Comparison of ENCODE assay signal across 24 cellular contexts in the genomic region with DNA sequence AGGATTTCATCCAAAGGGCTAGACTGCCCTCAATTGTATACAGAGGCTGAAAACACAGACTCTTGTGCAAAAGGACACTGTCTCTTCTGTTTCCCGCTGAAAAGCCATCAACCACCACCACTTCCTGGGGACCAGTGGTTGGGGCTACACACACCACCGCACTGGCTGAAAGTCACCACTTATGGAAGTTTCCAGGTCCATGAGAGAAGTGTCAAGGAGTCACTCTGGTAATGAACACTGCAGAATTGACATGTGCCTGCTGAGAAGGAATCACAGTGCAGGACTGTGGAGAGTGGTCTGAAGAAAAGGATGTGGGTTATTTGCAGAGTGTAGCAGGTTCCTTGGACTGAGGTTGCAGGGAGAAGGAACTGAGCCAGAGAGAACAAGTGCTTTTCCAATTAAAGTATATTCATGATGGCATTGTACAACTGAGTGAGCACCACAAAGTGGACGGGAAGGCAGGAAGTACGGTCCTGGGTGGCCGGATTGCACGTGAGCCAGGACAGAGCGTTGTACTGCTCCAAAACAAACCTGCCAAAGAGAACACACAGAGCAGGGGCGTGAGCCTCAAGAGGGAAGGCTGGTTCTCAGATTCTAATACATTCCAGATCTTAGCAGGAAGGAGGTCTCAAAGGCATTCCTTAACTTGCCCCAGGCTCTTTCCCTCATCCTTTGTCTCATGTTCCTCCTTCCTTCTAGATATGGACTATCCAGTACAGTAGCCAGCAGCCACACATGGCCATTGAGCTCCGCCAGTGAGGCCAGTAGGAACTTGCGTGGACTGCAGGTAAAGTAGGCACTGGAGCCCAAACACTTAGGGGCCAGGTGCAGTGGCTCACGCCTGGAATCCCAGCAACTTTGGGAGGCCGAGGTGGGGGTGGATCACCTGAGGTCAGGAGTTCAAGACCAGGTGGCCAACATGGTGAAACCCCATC.
DNase-seq lines count a peak whose midpoint lies in the region; ATAC-seq, FAIRE-seq and TF ChIP-seq lines count a peak whose summit lies in the region.
"Had no signal": no experiment of that assay in that cellular context is flagged by ENCODE, and none has a peak within 500 bp of the region (broad histone marks: within the 10 kb centered on the region; RNA-seq: fewer than 3 reads in every experiment).

No MANE protein-coding gene starts in this region.

- H3K27me3 Mint-ChIP-seq in activated naive CD4-positive, alpha-beta T cell treated with anti-CD3 and anti-CD28 coated beads, Interleukin-2, amount 10 ng/mL, durations not matched to agents 7 days and 5 days: no peaks in the 10 kb centered on the region
- no peaks in the 10 kb centered on the region for H3K27me3 Mint-ChIP-seq in activated naive CD4-positive, alpha-beta T cell treated with anti-CD3 and anti-CD28 coated beads for 36 hours (ENCODE audit: low read depth)
- H3K27me3 Mint-ChIP-seq in activated T-helper 1 cell treated with anti-CD3 and anti-CD28 coated beads, Interleukin-12 subunit alpha, Interleukin-12 subunit beta, Interleukin-2, Interleukin-4 antibody, amounts not matched to agents 30 ng/mL and 10 ng/mL and 1 ng/mL, durations not matched to agents 14 hours and 24 hours and 36 hours (ENCODE audit: insufficient read depth): no peaks in the 10 kb centered on the region
- no peaks in the 10 kb centered on the region for H3K27me3 Mint-ChIP-seq in natural killer cell (ENCODE audit: low read depth in 2 of 2)
- no peaks in the 10 kb centered on the region for H3K27me3 Mint-ChIP-seq in WTC11 (ENCODE audit: low read depth)
- H3K27me3 Mint-ChIP-seq: T-cell had no signal

- intact Hi-C loops in activated naive CD4-positive, alpha-beta T cell treated with anti-CD3 and anti-CD28 coated beads for 36 hours (cut with micrococcal nuclease): no loop called here
- intact Hi-C loops in activated T-helper 1 cell treated with anti-CD3 and anti-CD28 coated beads, Interleukin-12 subunit alpha, Interleukin-12 subunit beta, Interleukin-2, Interleukin-4 antibody, amounts not matched to agents 30 ng/mL and 10 ng/mL and 1 ng/mL, durations not matched to agents 14 hours and 24 hours and 36 hours (cut with micrococcal nuclease): no loop called here
- intact Hi-C loops in natural killer cell (cut with micrococcal nuclease) (no loop called here), pancreas (cut with DNase I) (no loop called here)

- no peaks in the 10 kb centered on the region for H3K9me3 ChIP-seq in pancreas
- H3K9me3 ChIP-seq: BLaER1 treated with 17β-estradiol and CSF1 and Interleukin-3, amounts not matched to agents 10 nM and 100 nM; left ventricle myocardium inferior; mucosa of descending colon; neutrophil had no signal

- H3K36me3 ChIP-seq in pancreas: peaks cover 2 to 62% (median 27%) of the 10 kb centered on the region in 3 donors

- POLR2A ChIA-PET in WTC11 (lab: Charles Lee): no interaction called here

- no peaks in the 10 kb centered on the region for H3K27me3 ChIP-seq in pancreas
- H3K27me3 ChIP-seq: BLaER1 treated with 17β-estradiol and CSF1 and Interleukin-3, amounts not matched to agents 10 nM and 100 nM; neutrophil had no signal

- H3K4me1 ChIP-seq in pancreas: no peaks in the 10 kb centered on the region
- H3K4me1 ChIP-seq: left ventricle myocardium inferior had no signal

- no peak for DNase-seq in activated naive CD4-positive, alpha-beta T cell treated with anti-CD3 and anti-CD28 coated beads, Interleukin-2, amount 10 ng/mL, durations not matched to agents 7 days and 5 days
- DNase-seq in activated naive CD4-positive, alpha-beta T cell treated with anti-CD3 and anti-CD28 coated beads for 36 hours: no peak
- peak; percentile 17 for DNase-seq in activated T-helper 1 cell treated with anti-CD3 and anti-CD28 coated beads, Interleukin-12 subunit alpha, Interleukin-12 subunit beta, Interleukin-2, Interleukin-4 antibody, amounts not matched to agents 30 ng/mL and 10 ng/mL and 1 ng/mL, durations not matched to agents 14 hours and 24 hours and 36 hours (ENCODE audit: low spot score)
- DNase-seq in natural killer cell: no peak
- DNase-seq in pancreas: no peak
- no peak for DNase-seq in WTC11 (ENCODE audit: low spot score)
- DNase-seq: dermis blood vessel endothelial cell; head of caudate nucleus; left ventricle myocardium inferior; mucosa of descending colon; NCI-H187 treated with DMSO at 0.1 percent for 48 hours; NCI-H2227 treated with DMSO at 0.1 percent for 48 hours; NCI-H82; OCI-M1; stimulated activated CD4-positive, alpha-beta T cell treated with anti-CD3 and anti-CD28 coated beads, Interleukin-4, amount 100 ng/mL, for 4 hours; T-cell had no signal

- H3K9me3 Mint-ChIP-seq in activated naive CD4-positive, alpha-beta T cell treated with anti-CD3 and anti-CD28 coated beads, Interleukin-2, amount 10 ng/mL, durations not matched to agents 7 days and 5 days: no peaks in the 10 kb centered on the region
- no peaks in the 10 kb centered on the region for H3K9me3 Mint-ChIP-seq in activated naive CD4-positive, alpha-beta T cell treated with anti-CD3 and anti-CD28 coated beads for 36 hours
- H3K9me3 Mint-ChIP-seq in activated T-helper 1 cell treated with anti-CD3 and anti-CD28 coated beads, Interleukin-12 subunit alpha, Interleukin-12 subunit beta, Interleukin-2, Interleukin-4 antibody, amounts not matched to agents 30 ng/mL and 10 ng/mL and 1 ng/mL, durations not matched to agents 14 hours and 24 hours and 36 hours: no peaks in the 10 kb centered on the region
- H3K9me3 Mint-ChIP-seq in natural killer cell (no peaks in the 10 kb centered on the region), WTC11 (no peaks in the 10 kb centered on the region)
- H3K9me3 Mint-ChIP-seq: T-cell had no signal

- FAIRE-seq in pancreas (lab: Jason Lieb, UNC): no peak
- FAIRE-seq: D721Med, GM12891, H54 had no signal

- WGBS in pancreas, 2 donors: 93% methylated on average over 12 of the region's 12 CpGs

- CTCF ChIA-PET in activated naive CD4-positive, alpha-beta T cell treated with anti-CD3 and anti-CD28 coated beads, Interleukin-2, amount 10 ng/mL, durations not matched to agents 7 days and 5 days (lab: Charles Lee): interaction anchor here (1.0 kb wide), 1 partner anchor 14 kb away, joined by 3 read pairs; no protein-coding TSS in a partner anchor
- CTCF ChIA-PET in activated naive CD4-positive, alpha-beta T cell treated with anti-CD3 and anti-CD28 coated beads for 36 hours (lab: Charles Lee): no interaction called here
- CTCF ChIA-PET in WTC11 (lab: Charles Lee): no interaction called here

- H3K4me3 ChIP-seq in pancreas: no peak overlapping the region
- H3K4me3 ChIP-seq: BLaER1 treated with 17β-estradiol and CSF1 and Interleukin-3, amounts not matched to agents 10 nM and 100 nM; left ventricle myocardium inferior; mucosa of descending colon had no signal

- no peak overlapping the region for H3K4me3 Mint-ChIP-seq in activated naive CD4-positive, alpha-beta T cell treated with anti-CD3 and anti-CD28 coated beads, Interleukin-2, amount 10 ng/mL, durations not matched to agents 7 days and 5 days
- H3K4me3 Mint-ChIP-seq in activated naive CD4-positive, alpha-beta T cell treated with anti-CD3 and anti-CD28 coated beads for 36 hours: no peak overlapping the region
- no peak overlapping the region for H3K4me3 Mint-ChIP-seq in activated T-helper 1 cell treated with anti-CD3 and anti-CD28 coated beads, Interleukin-12 subunit alpha, Interleukin-12 subunit beta, Interleukin-2, Interleukin-4 antibody, amounts not matched to agents 30 ng/mL and 10 ng/mL and 1 ng/mL, durations not matched to agents 14 hours and 24 hours and 36 hours
- H3K4me3 Mint-ChIP-seq in natural killer cell (no peak overlapping the region), WTC11 (no peak overlapping the region)
- H3K4me3 Mint-ChIP-seq: T-cell had no signal

- no peak overlapping the region for H3K27ac ChIP-seq in pancreas
- H3K27ac ChIP-seq: BLaER1 treated with 17β-estradiol and CSF1 and Interleukin-3, amounts not matched to agents 10 nM and 100 nM; left ventricle myocardium inferior; neutrophil had no signal

- peaks cover 56% of the 10 kb centered on the region for H3K36me3 Mint-ChIP-seq in activated naive CD4-positive, alpha-beta T cell treated with anti-CD3 and anti-CD28 coated beads, Interleukin-2, amount 10 ng/mL, durations not matched to agents 7 days and 5 days
- H3K36me3 Mint-ChIP-seq in activated naive CD4-positive, alpha-beta T cell treated with anti-CD3 and anti-CD28 coated beads for 36 hours (ENCODE audit: low read depth): peaks cover 22% of the 10 kb centered on the region
- H3K36me3 Mint-ChIP-seq in activated T-helper 1 cell treated with anti-CD3 and anti-CD28 coated beads, Interleukin-12 subunit alpha, Interleukin-12 subunit beta, Interleukin-2, Interleukin-4 antibody, amounts not matched to agents 30 ng/mL and 10 ng/mL and 1 ng/mL, durations not matched to agents 14 hours and 24 hours and 36 hours (ENCODE audit: low read depth): peaks cover 35% of the 10 kb centered on the region
- H3K36me3 Mint-ChIP-seq in natural killer cell: peaks cover 23% of the 10 kb centered on the region
- peaks cover 43% of the 10 kb centered on the region for H3K36me3 Mint-ChIP-seq in WTC11

- TF ChIP-seq CTCF in natural killer cell (IDR thresholded peaks at IDR 0.05): no peak
- TF ChIP-seq CTCF in pancreas (IDR thresholded peaks at IDR 0.05): no peak
- TF ChIP-seq CTCF in WTC11 (IDR thresholded peaks at IDR 0.05): no peak

- ATAC-seq in natural killer cell (peak in 2 of 3 donors; percentile 30 to 60), HG03565 (IDR thresholded peaks at IDR 0.05; ENCODE audit: unreplicated experiment) (no peak), HG02884 (IDR thresholded peaks at IDR 0.05; ENCODE audit: unreplicated experiment) (no peak), pancreas (no peak), WTC11 (no peak)
- ATAC-seq: mucosa of descending colon, Right ventricle myocardium inferior, T-cell had no signal

- peak overlapping the region; percentile 8 for H3K27ac Mint-ChIP-seq in activated naive CD4-positive, alpha-beta T cell treated with anti-CD3 and anti-CD28 coated beads, Interleukin-2, amount 10 ng/mL, durations not matched to agents 7 days and 5 days
- no peak overlapping the region for H3K27ac Mint-ChIP-seq in activated naive CD4-positive, alpha-beta T cell treated with anti-CD3 and anti-CD28 coated beads for 36 hours
- H3K27ac Mint-ChIP-seq in activated T-helper 1 cell treated with anti-CD3 and anti-CD28 coated beads, Interleukin-12 subunit alpha, Interleukin-12 subunit beta, Interleukin-2, Interleukin-4 antibody, amounts not matched to agents 30 ng/mL and 10 ng/mL and 1 ng/mL, durations not matched to agents 14 hours and 24 hours and 36 hours: peak overlapping the region; percentile 80
- peak overlapping the region in 1 of 2 donors; percentile 49 for H3K27ac Mint-ChIP-seq in natural killer cell
- H3K27ac Mint-ChIP-seq in WTC11: no peak overlapping the region
- H3K27ac Mint-ChIP-seq: T-cell had no signal

- peaks cover 58% of the 10 kb centered on the region for H3K4me1 Mint-ChIP-seq in activated naive CD4-positive, alpha-beta T cell treated with anti-CD3 and anti-CD28 coated beads, Interleukin-2, amount 10 ng/mL, durations not matched to agents 7 days and 5 days
- H3K4me1 Mint-ChIP-seq in activated naive CD4-positive, alpha-beta T cell treated with anti-CD3 and anti-CD28 coated beads for 36 hours (ENCODE audit: low read depth): peaks cover 8% of the 10 kb centered on the region
- H3K4me1 Mint-ChIP-seq in activated T-helper 1 cell treated with anti-CD3 and anti-CD28 coated beads, Interleukin-12 subunit alpha, Interleukin-12 subunit beta, Interleukin-2, Interleukin-4 antibody, amounts not matched to agents 30 ng/mL and 10 ng/mL and 1 ng/mL, durations not matched to agents 14 hours and 24 hours and 36 hours (ENCODE audit: low read depth): peaks cover 48% of the 10 kb centered on the region
- H3K4me1 Mint-ChIP-seq in natural killer cell: peaks cover 11 to 14% of the 10 kb centered on the region in 2 donors
- H3K4me1 Mint-ChIP-seq in WTC11: peaks cover 7% of the 10 kb centered on the region

Comparison
In these comparisons a context has a peak if more than half of its experiments do, and no peak if none do; other contexts are left out.
1. H3K27ac Mint-ChIP-seq: peak in activated naive CD4-positive, alpha-beta T cell treated with anti-CD3 and anti-CD28 coated beads, Interleukin-2, amount 10 ng/mL, durations not matched to agents 7 days and 5 days (single experiment) and activated T-helper 1 cell treated with anti-CD3 and anti-CD28 coated beads, Interleukin-12 subunit alpha, Interleukin-12 subunit beta, Interleukin-2, Interleukin-4 antibody, amounts not matched to agents 30 ng/mL and 10 ng/mL and 1 ng/mL, durations not matched to agents 14 hours and 24 hours and 36 hours (single experiment); none in activated naive CD4-positive, alpha-beta T cell treated with anti-CD3 and anti-CD28 coated beads for 36 hours (single experiment) and WTC11 (single experiment).
2. ATAC-seq: peak in natural killer cell (2 of 3); none in HG03565 (single experiment), HG02884 (single experiment), pancreas (0 of 4) and WTC11 (single experiment).